ENCODE assay signal across 1 cellular context in genomic region chr19:14113762-14114414, GRCh38.
TF ChIP-seq lines count a peak whose summit lies in the region.

No MANE protein-coding gene starts in this region.

TF ChIP-seq in K562, 482 proteins besides CTCF, POLR2A, EP300 and RAD21 (continues in another document):
- TF ChIP-seq ZNF24 (IDR thresholded peaks at IDR 0.05) (no peak), PHTF2 (CRISPR knock-in tag; IDR thresholded peaks at IDR 0.05) (no peak), E2F1 (CRISPR knock-in tag; IDR thresholded peaks at IDR 0.05) (0 out of 2 replicates have a peak, but pooled peaks have one; percentile 22), MLX (CRISPR knock-in tag; conservative IDR thresholded peaks at IDR 0.05) (no peak), KLF13 (tag; IDR thresholded peaks at IDR 0.05; ENCODE audit: borderline replicate concordance, low read depth) (peak; percentile 55; the same call in 1 of the 2 replicates), SIN3B (IDR thresholded peaks at IDR 0.05; ENCODE audit: low read depth) (peak; percentile 58; the same call in 1 of the 2 replicates), SPI1 (IDR thresholded peaks at IDR 0.05; ENCODE audit: borderline replicate concordance, low read depth, low read length) (no peak), PHB2 (IDR thresholded peaks at IDR 0.05; ENCODE audit: low read depth) (0 out of 2 replicates have a peak, but pooled peaks have one; percentile 27), CHCHD3 (CRISPR knock-in tag; IDR thresholded peaks at IDR 0.05) (no peak), CBX1 (IDR thresholded peaks at IDR 0.05; ENCODE audit: low read depth) (peak; percentile 89), GATAD2B (IDR thresholded peaks at IDR 0.05; ENCODE audit: borderline replicate concordance) (0 out of 2 replicates have a peak, but pooled peaks have one; percentile 45), HCFC1 (IDR thresholded peaks at IDR 0.05; ENCODE audit: low read depth, low read length) (peak; percentile 49; the same call in 1 of the 2 replicates), ZNF408 (CRISPR knock-in tag; IDR thresholded peaks at IDR 0.05; ENCODE audit: low read depth) (no peak), BCL6 (CRISPR knock-in tag; IDR thresholded peaks at IDR 0.05) (0 out of 2 replicates have a peak, but pooled peaks have one; percentile 8), HLTF (IDR thresholded peaks at IDR 0.05) (peak; percentile 12; the same call in 1 of the 2 replicates), CBX3 (IDR thresholded peaks at IDR 0.05; ENCODE audit: borderline replicate concordance in 1 of 2, low read length in 2 of 2) (peak in 1 of 2 experiments; percentile 86; a peak in 2 of 3 replicates), CBX5 (IDR thresholded peaks at IDR 0.05; ENCODE audit: borderline replicate concordance, low read depth) (no peak), CBX8 (IDR thresholded peaks at IDR 0.05; ENCODE audit: borderline replicate concordance, extremely low read depth, low read depth, low read length, poor library complexity, severe bottlenecking) (no peak), MAZ (CRISPR knock-in tag; conservative IDR thresholded peaks at IDR 0.05 in 1 of 2, IDR thresholded peaks at IDR 0.05 in 1 of 2) (peak; percentile 32 to 55; a peak in 2 of 4 replicates), ZNF184 (CRISPR knock-in tag; IDR thresholded peaks at IDR 0.05) (no peak), TRIM24 (IDR thresholded peaks at IDR 0.05) (peak in 1 of 2 experiments; percentile 38; a peak in 1 of 4 replicates), ELF1 (tag; IDR thresholded peaks at IDR 0.05) (peak; percentile 34), TCF3 (CRISPR knock-in tag; IDR thresholded peaks at IDR 0.05) (no peak), HMGXB4 (CRISPR knock-in tag; IDR thresholded peaks at IDR 0.05) (0 out of 2 replicates have a peak, but pooled peaks have one; percentile 52), ZNF263 (CRISPR knock-in tag; IDR thresholded peaks at IDR 0.05; ENCODE audit: borderline replicate concordance) (peak; percentile 59; the same call in 1 of the 2 replicates), RFX1 (IDR thresholded peaks at IDR 0.05) (peak; percentile 89), ARHGAP35 (IDR thresholded peaks at IDR 0.05; ENCODE audit: partially characterized antibody) (no peak), RBM39 (optimal IDR thresholded peaks at IDR 0.05; ENCODE audit: low read depth, low read length) (no peak), TCF7L2 (IDR thresholded peaks at IDR 0.05; ENCODE audit: low read depth, low read length) (no peak), CTBP1 (IDR thresholded peaks at IDR 0.05; ENCODE audit: borderline replicate concordance) (peak; percentile 69; the same call in 1 of the 2 replicates), POLR2H (tag; IDR thresholded peaks at IDR 0.05; ENCODE audit: low read depth) (no peak), ZNF311 (CRISPR knock-in tag; IDR thresholded peaks at IDR 0.05) (0 out of 2 replicates have a peak, but pooled peaks have one; percentile 47), TAF1 (IDR thresholded peaks at IDR 0.05; ENCODE audit: control insufficient read depth, extremely low read depth, insufficient read depth, low read length, severe bottlenecking) (no peak), MTA2 (IDR thresholded peaks at IDR 0.05; ENCODE audit: low read depth) (no peak), JUND (IDR thresholded peaks at IDR 0.05; ENCODE audit: borderline replicate concordance, low read depth, low read length) (peak; percentile 66), JUND (tag; IDR thresholded peaks at IDR 0.05; ENCODE audit: borderline replicate concordance, low read depth, low read length) (no peak), CXXC5 (CRISPR knock-in tag; IDR thresholded peaks at IDR 0.05) (peak; percentile 50; the same call in 1 of the 2 replicates), NR2C1 (IDR thresholded peaks at IDR 0.05) (peak; percentile 22; the same call in 1 of the 2 replicates), NR2C1 (tag; IDR thresholded peaks at IDR 0.05) (peak; percentile 59), MYC (IDR thresholded peaks at IDR 0.05; ENCODE audit: low read depth, low read length) (peak; percentile 46; the same call in 1 of the 2 replicates), MYC (CRISPR knock-in tag; IDR thresholded peaks at IDR 0.05; ENCODE audit: borderline replicate concordance, low read depth) (no peak), SRSF1 (IDR thresholded peaks at IDR 0.05; ENCODE audit: low read depth, low read length) (no peak), HDAC1 (IDR thresholded peaks at IDR 0.05) (peak in 1 of 2 experiments; percentile 55; a peak in 2 of 4 replicates), KAT7 (CRISPR knock-in tag; IDR thresholded peaks at IDR 0.05; ENCODE audit: borderline replicate concordance) (0 out of 2 replicates have a peak, but pooled peaks have one; percentile 10), GABPB1 (CRISPR knock-in tag; IDR thresholded peaks at IDR 0.05) (peak; percentile 27; the same call in 1 of the 2 replicates), JUN (IDR thresholded peaks at IDR 0.05; ENCODE audit: borderline replicate concordance, low read depth, low read length) (peak; percentile 84), JUN (CRISPR knock-in tag; IDR thresholded peaks at IDR 0.05; ENCODE audit: borderline replicate concordance) (0 out of 2 replicates have a peak, but pooled peaks have one; percentile 50), CC2D1A (IDR thresholded peaks at IDR 0.05) (peak; percentile 50; the same call in 1 of the 2 replicates), ZNF740 (CRISPR knock-in tag; IDR thresholded peaks at IDR 0.05) (peak; percentile 76; the same call in 1 of the 2 replicates), ZNF740 (tag; IDR thresholded peaks at IDR 0.05) (no peak)
- TF ChIP-seq, protein P1, sequence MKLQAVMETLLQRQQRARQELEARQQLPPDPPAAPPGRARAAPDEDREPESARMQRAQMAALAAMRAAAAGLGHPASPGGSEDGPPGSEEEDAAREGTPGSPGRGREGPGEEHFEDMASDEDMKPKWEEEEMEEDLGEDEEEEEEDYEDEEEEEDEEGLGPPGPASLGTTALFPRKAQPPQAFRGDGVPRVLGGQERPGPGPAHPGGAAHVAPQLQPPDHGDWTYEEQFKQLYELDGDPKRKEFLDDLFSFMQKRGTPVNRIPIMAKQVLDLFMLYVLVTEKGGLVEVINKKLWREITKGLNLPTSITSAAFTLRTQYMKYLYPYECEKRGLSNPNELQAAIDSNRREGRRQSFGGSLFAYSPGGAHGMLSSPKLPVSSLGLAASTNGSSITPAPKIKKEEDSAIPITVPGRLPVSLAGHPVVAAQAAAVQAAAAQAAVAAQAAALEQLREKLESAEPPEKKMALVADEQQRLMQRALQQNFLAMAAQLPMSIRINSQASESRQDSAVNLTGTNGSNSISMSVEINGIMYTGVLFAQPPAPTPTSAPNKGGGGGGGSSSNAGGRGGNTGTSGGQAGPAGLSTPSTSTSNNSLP (IDR thresholded peaks at IDR 0.05; ENCODE audit: borderline replicate concordance, low read depth, low read length): no peak
- TF ChIP-seq, protein P2, sequence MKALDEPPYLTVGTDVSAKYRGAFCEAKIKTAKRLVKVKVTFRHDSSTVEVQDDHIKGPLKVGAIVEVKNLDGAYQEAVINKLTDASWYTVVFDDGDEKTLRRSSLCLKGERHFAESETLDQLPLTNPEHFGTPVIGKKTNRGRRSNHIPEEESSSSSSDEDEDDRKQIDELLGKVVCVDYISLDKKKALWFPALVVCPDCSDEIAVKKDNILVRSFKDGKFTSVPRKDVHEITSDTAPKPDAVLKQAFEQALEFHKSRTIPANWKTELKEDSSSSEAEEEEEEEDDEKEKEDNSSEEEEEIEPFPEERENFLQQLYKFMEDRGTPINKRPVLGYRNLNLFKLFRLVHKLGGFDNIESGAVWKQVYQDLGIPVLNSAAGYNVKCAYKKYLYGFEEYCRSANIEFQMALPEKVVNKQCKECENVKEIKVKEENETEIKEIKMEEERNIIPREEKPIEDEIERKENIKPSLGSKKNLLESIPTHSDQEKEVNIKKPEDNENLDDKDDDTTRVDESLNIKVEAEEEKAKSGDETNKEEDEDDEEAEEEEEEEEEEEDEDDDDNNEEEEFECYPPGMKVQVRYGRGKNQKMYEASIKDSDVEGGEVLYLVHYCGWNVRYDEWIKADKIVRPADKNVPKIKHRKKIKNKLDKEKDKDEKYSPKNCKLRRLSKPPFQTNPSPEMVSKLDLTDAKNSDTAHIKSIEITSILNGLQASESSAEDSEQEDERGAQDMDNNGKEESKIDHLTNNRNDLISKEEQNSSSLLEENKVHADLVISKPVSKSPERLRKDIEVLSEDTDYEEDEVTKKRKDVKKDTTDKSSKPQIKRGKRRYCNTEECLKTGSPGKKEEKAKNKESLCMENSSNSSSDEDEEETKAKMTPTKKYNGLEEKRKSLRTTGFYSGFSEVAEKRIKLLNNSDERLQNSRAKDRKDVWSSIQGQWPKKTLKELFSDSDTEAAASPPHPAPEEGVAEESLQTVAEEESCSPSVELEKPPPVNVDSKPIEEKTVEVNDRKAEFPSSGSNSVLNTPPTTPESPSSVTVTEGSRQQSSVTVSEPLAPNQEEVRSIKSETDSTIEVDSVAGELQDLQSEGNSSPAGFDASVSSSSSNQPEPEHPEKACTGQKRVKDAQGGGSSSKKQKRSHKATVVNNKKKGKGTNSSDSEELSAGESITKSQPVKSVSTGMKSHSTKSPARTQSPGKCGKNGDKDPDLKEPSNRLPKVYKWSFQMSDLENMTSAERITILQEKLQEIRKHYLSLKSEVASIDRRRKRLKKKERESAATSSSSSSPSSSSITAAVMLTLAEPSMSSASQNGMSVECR (CRISPR knock-in tag; IDR thresholded peaks at IDR 0.05): peak; percentile 56; the same call in 1 of the 2 replicates
- TF ChIP-seq, protein P3, sequence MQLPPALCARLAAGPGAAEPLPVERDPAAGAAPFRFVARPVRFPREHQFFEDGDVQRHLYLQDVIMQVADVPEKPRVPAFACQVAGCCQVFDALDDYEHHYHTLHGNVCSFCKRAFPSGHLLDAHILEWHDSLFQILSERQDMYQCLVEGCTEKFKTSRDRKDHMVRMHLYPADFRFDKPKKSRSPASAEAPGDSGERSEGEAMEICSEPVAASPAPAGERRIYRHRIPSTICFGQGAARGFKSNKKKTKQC (CRISPR knock-in tag; IDR thresholded peaks at IDR 0.05): peak; percentile 51; the same call in 1 of the 2 replicates
- TF ChIP-seq, protein P4, sequence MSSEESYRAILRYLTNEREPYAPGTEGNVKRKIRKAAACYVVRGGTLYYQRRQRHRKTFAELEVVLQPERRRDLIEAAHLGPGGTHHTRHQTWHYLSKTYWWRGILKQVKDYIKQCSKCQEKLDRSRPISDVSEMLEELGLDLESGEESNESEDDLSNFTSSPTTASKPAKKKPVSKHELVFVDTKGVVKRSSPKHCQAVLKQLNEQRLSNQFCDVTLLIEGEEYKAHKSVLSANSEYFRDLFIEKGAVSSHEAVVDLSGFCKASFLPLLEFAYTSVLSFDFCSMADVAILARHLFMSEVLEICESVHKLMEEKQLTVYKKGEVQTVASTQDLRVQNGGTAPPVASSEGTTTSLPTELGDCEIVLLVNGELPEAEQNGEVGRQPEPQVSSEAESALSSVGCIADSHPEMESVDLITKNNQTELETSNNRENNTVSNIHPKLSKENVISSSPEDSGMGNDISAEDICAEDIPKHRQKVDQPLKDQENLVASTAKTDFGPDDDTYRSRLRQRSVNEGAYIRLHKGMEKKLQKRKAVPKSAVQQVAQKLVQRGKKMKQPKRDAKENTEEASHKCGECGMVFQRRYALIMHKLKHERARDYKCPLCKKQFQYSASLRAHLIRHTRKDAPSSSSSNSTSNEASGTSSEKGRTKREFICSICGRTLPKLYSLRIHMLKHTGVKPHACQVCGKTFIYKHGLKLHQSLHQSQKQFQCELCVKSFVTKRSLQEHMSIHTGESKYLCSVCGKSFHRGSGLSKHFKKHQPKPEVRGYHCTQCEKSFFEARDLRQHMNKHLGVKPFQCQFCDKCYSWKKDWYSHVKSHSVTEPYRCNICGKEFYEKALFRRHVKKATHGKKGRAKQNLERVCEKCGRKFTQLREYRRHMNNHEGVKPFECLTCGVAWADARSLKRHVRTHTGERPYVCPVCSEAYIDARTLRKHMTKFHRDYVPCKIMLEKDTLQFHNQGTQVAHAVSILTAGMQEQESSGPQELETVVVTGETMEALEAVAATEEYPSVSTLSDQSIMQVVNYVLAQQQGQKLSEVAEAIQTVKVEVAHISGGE (CRISPR knock-in tag; IDR thresholded peaks at IDR 0.05): peak in 1 of 3 experiments; percentile 43; a peak in 1 of 6 replicates
- TF ChIP-seq, protein P5, sequence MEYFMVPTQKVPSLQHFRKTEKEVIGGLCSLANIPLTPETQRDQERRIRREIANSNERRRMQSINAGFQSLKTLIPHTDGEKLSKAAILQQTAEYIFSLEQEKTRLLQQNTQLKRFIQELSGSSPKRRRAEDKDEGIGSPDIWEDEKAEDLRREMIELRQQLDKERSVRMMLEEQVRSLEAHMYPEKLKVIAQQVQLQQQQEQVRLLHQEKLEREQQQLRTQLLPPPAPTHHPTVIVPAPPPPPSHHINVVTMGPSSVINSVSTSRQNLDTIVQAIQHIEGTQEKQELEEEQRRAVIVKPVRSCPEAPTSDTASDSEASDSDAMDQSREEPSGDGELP (CRISPR knock-in tag; IDR thresholded peaks at IDR 0.05; ENCODE audit: borderline replicate concordance): peak; percentile 85
